In genomic region chr1:212871976-212872375, GRCh38 we compare ENCODE assay signal across 25 cellular contexts. TPM values are rescaled to one million over a fixed set of nuclear protein-coding genes. Genes with fewer than 3 reads are reported as not detected.
"Had no signal": no experiment of that assay in that cellular context is flagged by ENCODE, and none has a peak within 500 bp of the region (broad histone marks: within the 10 kb centered on the region; RNA-seq: fewer than 3 reads in every experiment).

No MANE protein-coding gene starts in this region.

- H3K9me3 Mint-ChIP-seq: activated B cell treated with CpG ODN at 0.5 μM for 24 hours; activated CD4-positive, alpha-beta memory T cell treated with anti-CD3 and anti-CD28 coated beads for 36 hours; activated CD4-positive, alpha-beta T cell treated with anti-CD3 and anti-CD28 coated beads, Interleukin-2, amount 10 ng/mL, durations not matched to agents 7 days and 5 days; activated naive CD4-positive, alpha-beta T cell treated with anti-CD3 and anti-CD28 coated beads for 36 hours; activated T-cell treated with anti-CD3 and anti-CD28 coated beads, Interleukin-2, amount 50 U/mL, for 4 hours; brain had no signal

- DNase-seq: activated B cell treated with CpG ODN at 0.5 μM for 24 hours; activated CD4-positive, alpha-beta memory T cell treated with anti-CD3 and anti-CD28 coated beads for 36 hours; activated CD4-positive, alpha-beta T cell treated with anti-CD3 and anti-CD28 coated beads for 1 hour; activated CD4-positive, alpha-beta T cell treated with anti-CD3 and anti-CD28 coated beads, Interleukin-2, amount 10 ng/mL, durations not matched to agents 7 days and 5 days; activated CD8-positive, alpha-beta memory T cell treated with anti-CD3 and anti-CD28 coated beads for 24 hours; activated gamma-delta T cell; activated naive CD4-positive, alpha-beta T cell treated with anti-CD3 and anti-CD28 coated beads for 36 hours; activated T-cell treated with anti-CD3 and anti-CD28 coated beads, Interleukin-2, amount 50 U/mL, for 4 hours; amygdala; cerebellar nuclear complex; MM.1S; NCI-H1105 treated with DMSO at 0.1 percent for 48 hours; NCI-H1436 treated with DMSO at 0.1 percent for 48 hours; NCI-H187; NCI-H2081; NCI-H510A treated with DMSO at 0.1 percent for 48 hours; NCI-H69; NK-92 treated with Interleukin-12 subunit alpha and Interleukin-12 subunit beta, amount 100 ng/mL, for 24 hours; SIG-M5; T-helper 17 cell; T-helper 9 cell had no signal

- H3K27ac ChIP-seq: cardiac muscle cell had no signal

- H3K27ac Mint-ChIP-seq: activated B cell treated with CpG ODN at 0.5 μM for 24 hours; activated CD4-positive, alpha-beta memory T cell treated with anti-CD3 and anti-CD28 coated beads for 36 hours; activated CD4-positive, alpha-beta T cell treated with anti-CD3 and anti-CD28 coated beads, Interleukin-2, amount 10 ng/mL, durations not matched to agents 7 days and 5 days; activated naive CD4-positive, alpha-beta T cell treated with anti-CD3 and anti-CD28 coated beads for 36 hours; activated naive CD8-positive, alpha-beta T cell; brain; T-helper 17 cell had no signal

- ATAC-seq: activated T-cell treated with anti-CD3 and anti-CD28 coated beads, Interleukin-2, amount 50 U/mL, for 4 hours; T-helper 17 cell had no signal

- H3K4me3 ChIP-seq: cardiac muscle cell had no signal

- H3K4me1 Mint-ChIP-seq: activated CD4-positive, alpha-beta T cell treated with anti-CD3 and anti-CD28 coated beads, Interleukin-2, amount 10 ng/mL, durations not matched to agents 7 days and 5 days; brain had no signal

- H3K4me3 Mint-ChIP-seq: activated B cell treated with CpG ODN at 0.5 μM for 24 hours; activated CD4-positive, alpha-beta memory T cell treated with anti-CD3 and anti-CD28 coated beads for 36 hours; activated CD4-positive, alpha-beta T cell treated with anti-CD3 and anti-CD28 coated beads, Interleukin-2, amount 10 ng/mL, durations not matched to agents 7 days and 5 days; activated naive CD4-positive, alpha-beta T cell treated with anti-CD3 and anti-CD28 coated beads for 36 hours; activated naive CD8-positive, alpha-beta T cell; activated T-cell treated with anti-CD3 and anti-CD28 coated beads, Interleukin-2, amount 50 U/mL, for 4 hours; brain; T-helper 17 cell had no signal

- H3K27me3 Mint-ChIP-seq: activated B cell treated with CpG ODN at 0.5 μM for 24 hours; activated CD4-positive, alpha-beta memory T cell treated with anti-CD3 and anti-CD28 coated beads for 36 hours; activated CD4-positive, alpha-beta T cell treated with anti-CD3 and anti-CD28 coated beads, Interleukin-2, amount 10 ng/mL, durations not matched to agents 7 days and 5 days; activated naive CD8-positive, alpha-beta T cell; brain; T-helper 17 cell had no signal

- H3K27me3 ChIP-seq: cardiac muscle cell had no signal

RNA-seq across cellular contexts. Expression of gene SPATA45, which starts 24.5 kb away (rescaled TPM):
- total RNA-seq: activated B cell treated with CpG ODN at 0.5 μM for 24 hours; activated naive CD4-positive, alpha-beta T cell treated with anti-CD3 and anti-CD28 coated beads for 36 hours; activated T-cell treated with anti-CD3 and anti-CD28 coated beads, Interleukin-2, amount 50 U/mL, for 4 hours; astrocyte; T-helper 17 cell had no signal
- polyA plus RNA-seq: cardiac muscle cell had no signal
